In genomic region chr11:127042445-127042844, GRCh38 we compare ENCODE assay signal across 32 cellular contexts. TPM values are rescaled to one million over a fixed set of nuclear protein-coding genes. Genes with fewer than 3 reads are reported as not detected.
A peak's percentile ranks its signal among the peaks of the same experiment; 100 is the strongest.
DNase-seq lines count a peak whose midpoint lies in the region; ATAC-seq and TF ChIP-seq lines count a peak whose summit lies in the region.
"Had no signal": no experiment of that assay in that cellular context is flagged by ENCODE, and none has a peak within 500 bp of the region (broad histone marks: within the 10 kb centered on the region; RNA-seq: fewer than 3 reads in every experiment).

No MANE protein-coding gene starts in this region.

- TF ChIP-seq CTCF in mammary epithelial cell (conservative IDR thresholded peaks at IDR 0.05 in 1 of 2, IDR thresholded peaks at IDR 0.05 in 1 of 2; ENCODE audit: extremely low read depth in 1 of 2, insufficient read depth in 1 of 2, low read depth in 1 of 2, low read length in 2 of 2), result no peak
- no peak for TF ChIP-seq CTCF in MCF 10A (IDR thresholded peaks at IDR 0.05; ENCODE audit: unreplicated experiment)
- TF ChIP-seq CTCF in fibroblast of mammary gland (conservative IDR thresholded peaks at IDR 0.05; ENCODE audit: control insufficient read depth, insufficient read depth, low read depth, low read length), result no peak

- H3K9ac ChIP-seq in mammary epithelial cell (ENCODE audit: insufficient read depth, low read length), result no peak overlapping the region
- H3K9ac ChIP-seq: BLaER1 treated with 17β-estradiol and CSF1 and Interleukin-3, amounts not matched to agents 10 nM and 100 nM had no signal

- no TSS peak for BruUV-seq in mammary epithelial cell (replicated peaks; lab: Mats Ljungman, UMichigan)
- no TSS peak for BruUV-seq in MCF 10A (replicated peaks; lab: Mats Ljungman, UMichigan)

- ATAC-seq in HG02571 (IDR thresholded peaks at IDR 0.05; ENCODE audit: unreplicated experiment), result no peak
- no peak for ATAC-seq in GM18870 (IDR thresholded peaks at IDR 0.05; ENCODE audit: unreplicated experiment)
- ATAC-seq: activated T-cell treated with anti-CD3 and anti-CD28 coated beads, Interleukin-2, amount 50 U/mL, for 72 hours; effector memory CD8-positive, alpha-beta T cell; gastroesophageal sphincter; GM12878; GM23338; left lobe of liver had no signal

- no peaks in the 10 kb centered on the region for H3K9me3 ChIP-seq in mammary epithelial cell (replicated peaks; ENCODE audit: insufficient read depth, low read length)
- H3K9me3 ChIP-seq: adrenal gland; BLaER1 treated with 17β-estradiol and CSF1 and Interleukin-3, amounts not matched to agents 10 nM and 100 nM; gastroesophageal sphincter had no signal

- CTCF ChIA-PET in mammary epithelial cell (lab: Charles Lee; ENCODE audit: low non-redundant PET), result no interaction called here
- CTCF ChIA-PET in MCF 10A (lab: Yijun Ruan, JAX), result interaction anchor here (0.5 to 0.7 kb wide), 2 partner anchors 9 to 515 kb away, joined by 3 read pairs; no protein-coding TSS in a partner anchor

- DNase-seq in mammary epithelial cell (peak; percentile 5), MCF 10A (ENCODE audit: unreplicated experiment) (no peak), LHCN-M2 (ENCODE audit: low read depth) (peak; percentile 54), fibroblast of mammary gland (ENCODE audit: low read depth) (peak; percentile 15), NCI-H1694 (lab: John Stamatoyannopoulos, UW) (no peak)
- DNase-seq in activated CD4-positive, alpha-beta T cell treated with anti-CD3 and anti-CD28 coated beads for 4 hours, result no peak
- DNase-seq: activated CD4-positive, alpha-beta T cell treated with anti-CD3 and anti-CD28 coated beads, Interleukin-2, amount 50 U/mL, for 4 hours; activated CD4-positive, CD25-positive, alpha-beta regulatory T cell; activated naive CD4-positive, alpha-beta T cell treated with Interleukin-2 at 50 U/mL for 16 hours; activated T-cell treated with anti-CD3 and anti-CD28 coated beads, Interleukin-2, amount 50 U/mL, for 72 hours; adrenal gland; COR-L47; effector memory CD8-positive, alpha-beta T cell; hypothalamus; immature natural killer cell; mesendoderm; NCI-H1105; NCI-H1930; NCI-H2227 treated with DMSO at 0.1 percent for 48 hours; NCI-H748 treated with DMSO at 0.1 percent for 48 hours; RPMI8226; stimulated activated naive CD4-positive, alpha-beta T cell treated with Interleukin-2 at 50 U/mL for 16 hours had no signal

- no peak overlapping the region for H3K4me2 ChIP-seq in mammary epithelial cell (ENCODE audit: insufficient read depth, low read depth, low read length)
- H3K4me2 ChIP-seq: BLaER1 treated with 17β-estradiol and CSF1 and Interleukin-3, amounts not matched to agents 10 nM and 100 nM; GM23338 had no signal

- H3K36me3 ChIP-seq in mammary epithelial cell (ENCODE audit: insufficient read depth, low read length), result no peaks in the 10 kb centered on the region
- H3K36me3 ChIP-seq: adrenal gland; BLaER1 treated with 17β-estradiol and CSF1 and Interleukin-3, amounts not matched to agents 10 nM and 100 nM; gastroesophageal sphincter had no signal

- intact Hi-C loops in mammary epithelial cell (cut with micrococcal nuclease) (no loop called here), MCF 10A (cut with micrococcal nuclease) (no loop called here)

- POLR2A ChIA-PET in MCF 10A (lab: Yijun Ruan, JAX), result no interaction called here

- no peaks in the 10 kb centered on the region for H3K36me3 Mint-ChIP-seq in MCF 10A (ENCODE audit: insufficient read depth, unreplicated experiment)
- H3K36me3 Mint-ChIP-seq: immature natural killer cell had no signal

- dilution Hi-C loops in mammary epithelial cell (cut with HindIII; ENCODE audit: low sequenced_read_pairs), result no loop called here

- H3K27me3 Mint-ChIP-seq in MCF 10A (ENCODE audit: insufficient read depth, unreplicated experiment), result no peaks in the 10 kb centered on the region

- WGBS in mammary epithelial cell (ENCODE audit: low coverage, missing lambda C conversion rate), result 11% methylated on average over 1 of the region's 1 CpG

- no peaks in the 10 kb centered on the region for H4K20me1 ChIP-seq in mammary epithelial cell (ENCODE audit: insufficient read depth, low read length)

- in situ Hi-C loops in mammary epithelial cell (cut with MboI; ENCODE audit: low sequenced_read_pairs in 2 of 2), result no loop called here

- no peaks in the 10 kb centered on the region for H3K27me3 ChIP-seq in mammary epithelial cell (ENCODE audit: insufficient read depth, low read length)
- H3K27me3 ChIP-seq: adrenal gland; BLaER1 treated with 17β-estradiol and CSF1 and Interleukin-3, amounts not matched to agents 10 nM and 100 nM had no signal

- H3K79me2 ChIP-seq in mammary epithelial cell (ENCODE audit: insufficient read depth, low read length), result no peaks in the 10 kb centered on the region

- H3K4me1 ChIP-seq in mammary epithelial cell (ENCODE audit: insufficient read depth, low read length), result no peaks in the 10 kb centered on the region
- H3K4me1 ChIP-seq: adrenal gland; BLaER1 treated with 17β-estradiol and CSF1 and Interleukin-3, amounts not matched to agents 10 nM and 100 nM; gastroesophageal sphincter had no signal

- no peak overlapping the region for H3K27ac ChIP-seq in mammary epithelial cell (ENCODE audit: insufficient read depth, low read depth, low read length)
- H3K27ac ChIP-seq: adrenal gland; BLaER1 treated with 17β-estradiol and CSF1 and Interleukin-3, amounts not matched to agents 10 nM and 100 nM; gastroesophageal sphincter had no signal

- no peak overlapping the region for H3K27ac Mint-ChIP-seq in MCF 10A (ENCODE audit: low read depth, unreplicated experiment)
- H3K27ac Mint-ChIP-seq: activated T-cell treated with anti-CD3 and anti-CD28 coated beads, Interleukin-2, amount 50 U/mL, for 72 hours; effector memory CD8-positive, alpha-beta T cell; GM23338; immature natural killer cell; progenitor cell of endocrine pancreas had no signal

- H3K4me3 Mint-ChIP-seq in MCF 10A (ENCODE audit: unreplicated experiment), result no peak overlapping the region
- H3K4me3 Mint-ChIP-seq: activated T-cell treated with anti-CD3 and anti-CD28 coated beads, Interleukin-2, amount 50 U/mL, for 72 hours; effector memory CD8-positive, alpha-beta T cell; GM23338; immature natural killer cell had no signal

- H3K4me1 Mint-ChIP-seq in MCF 10A (ENCODE audit: insufficient read depth, unreplicated experiment), result no peaks in the 10 kb centered on the region
- H3K4me1 Mint-ChIP-seq: immature natural killer cell had no signal

- no peak overlapping the region for H2AFZ ChIP-seq in mammary epithelial cell (ENCODE audit: low read depth, low read length)
- H2AFZ ChIP-seq: GM23338 had no signal

- peaks cover 22% of the 10 kb centered on the region for H3K9me3 Mint-ChIP-seq in MCF 10A (ENCODE audit: unreplicated experiment)
- H3K9me3 Mint-ChIP-seq: effector memory CD8-positive, alpha-beta T cell; GM23338 had no signal

- H3K4me3 ChIP-seq in mammary epithelial cell (replicated peaks in 1 of 3; ENCODE audit: insufficient read depth in 1 of 3, low read depth in 2 of 3, low read length in 3 of 3), result no peak overlapping the region
- no peak overlapping the region for H3K4me3 ChIP-seq in fibroblast of mammary gland (ENCODE audit: control insufficient read depth, low read depth, low read length)
- H3K4me3 ChIP-seq: adrenal gland; BLaER1 treated with 17β-estradiol and CSF1 and Interleukin-3, amounts not matched to agents 10 nM and 100 nM; gastroesophageal sphincter; GM12878; GM23338 had no signal

RNA-seq across cellular contexts. Expression of gene KIRREL3, which starts 41.9 kb away (rescaled TPM):
- total RNA-seq in mammary epithelial cell (under 1 TPM in 1 of 2 donors, not detected in 1; under 0.01 TPM), MCF 10A (2022) (not detected in 2 replicates), LHCN-M2 (2014; rRNA removed) (2.1 and 2.8 TPM in 2 replicates)
- polyA plus RNA-seq in mammary epithelial cell, result 0.31 TPM
- polyA minus RNA-seq in mammary epithelial cell, result 1.4 TPM
- 14.2 TPM for polyA plus RNA-seq in LHCN-M2 (2012)
- total RNA-seq: activated T-cell treated with anti-CD3 and anti-CD28 coated beads, Interleukin-2, amount 50 U/mL, for 72 hours; SK-MEL-5; T-helper 1 cell treated with Interleukin-12 subunit alpha and Interleukin-12 subunit beta and Interleukin-4 antibody, amounts not matched to agents 30 ng/mL and 1 ng/mL, for 36 hours had no signal
- polyA plus RNA-seq: GM12878 had no signal

Comparison
In these comparisons a context has a peak if more than half of its experiments do, and no peak if none do; other contexts are left out.
1. DNase-seq: peak in mammary epithelial cell (single experiment), LHCN-M2 (single experiment) and fibroblast of mammary gland (single experiment); none in MCF 10A (single experiment), activated CD4-positive, alpha-beta T cell treated with anti-CD3 and anti-CD28 coated beads for 4 hours (0 of 2) and NCI-H1694 (single experiment).